Comparison of ENCODE assay signal across 1 cellular context in the genomic region with DNA sequence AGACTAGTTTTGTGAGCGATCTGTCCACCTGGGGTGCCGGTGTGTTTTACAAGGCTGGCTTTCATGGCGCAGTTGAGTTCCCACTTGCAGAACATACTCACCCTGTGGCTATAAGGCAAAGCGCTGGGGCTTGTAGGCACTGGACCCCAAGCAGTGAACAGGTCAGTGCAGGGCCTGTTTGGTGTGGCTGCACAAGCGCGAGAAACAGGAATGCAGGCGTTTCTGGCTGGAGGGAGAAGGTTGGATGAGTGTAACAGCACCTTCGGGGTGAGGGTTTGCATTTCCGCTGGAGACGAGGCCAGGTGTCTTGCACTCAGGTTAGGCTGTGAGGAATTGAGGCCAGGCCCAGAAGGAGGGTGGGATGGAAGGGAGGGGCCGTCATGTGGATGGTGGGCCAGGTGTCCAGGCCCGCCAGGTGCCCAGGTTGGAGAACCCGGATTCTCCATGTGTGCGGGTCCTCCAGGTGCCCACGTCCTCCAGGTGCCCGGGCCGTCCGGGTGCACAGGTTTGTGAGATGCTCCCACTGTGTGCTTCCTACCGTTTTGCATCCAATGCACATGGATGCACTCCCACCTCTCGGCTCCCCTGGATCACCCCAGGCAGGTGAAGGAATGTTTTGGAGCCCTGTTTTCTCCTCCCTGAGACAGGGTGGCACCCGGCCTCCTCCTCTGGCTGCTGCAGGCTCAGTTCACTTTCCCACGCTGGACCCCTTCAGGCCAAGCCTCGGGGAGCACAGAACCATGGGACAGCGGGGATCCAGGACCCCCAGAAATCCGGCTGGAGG.
TF ChIP-seq lines count a peak whose summit lies in the region.

No MANE protein-coding gene starts in this region.

TF ChIP-seq in GM23338, 12 proteins besides CTCF, POLR2A, EP300 and RAD21 (continued from another document):
- no peak for TF ChIP-seq ZNF462 (CRISPR knock-in tag; IDR thresholded peaks at IDR 0.05)
- TF ChIP-seq NANOG (IDR thresholded peaks at IDR 0.05; ENCODE audit: borderline replicate concordance), result no peak
- TF ChIP-seq EZH2phosphoT487 (IDR thresholded peaks at IDR 0.05; ENCODE audit: unreplicated experiment), result no peak
- no peak for TF ChIP-seq CREB1 (CRISPR knock-in tag; IDR thresholded peaks at IDR 0.05; ENCODE audit: low read depth)
- TF ChIP-seq ZNF331 (CRISPR knock-in tag; IDR thresholded peaks at IDR 0.05; ENCODE audit: low read depth), result no peak
- no peak for TF ChIP-seq POLR2AphosphoS5 (IDR thresholded peaks at IDR 0.05; ENCODE audit: low read depth)
- no peak for TF ChIP-seq JUNB (IDR thresholded peaks at IDR 0.05; ENCODE audit: unreplicated experiment)
- TF ChIP-seq STAT1 (IDR thresholded peaks at IDR 0.05; ENCODE audit: unreplicated experiment), result no peak
- no peak for TF ChIP-seq ZNF114 (CRISPR knock-in tag; IDR thresholded peaks at IDR 0.05)
- TF ChIP-seq EZH2 (IDR thresholded peaks at IDR 0.05; ENCODE audit: low read depth, unreplicated experiment), result no peak
